16 cellular contexts compared by ENCODE assay signal in genomic region chr6:152277826-152278247, GRCh38.
DNase-seq lines count a peak whose midpoint lies in the region; ATAC-seq and TF ChIP-seq lines count a peak whose summit lies in the region.
"Had no signal": no experiment of that assay in that cellular context is flagged by ENCODE, and none has a peak within 500 bp of the region (broad histone marks: within the 10 kb centered on the region; RNA-seq: fewer than 3 reads in every experiment).

No MANE protein-coding gene starts in this region.

- H3K27me3 ChIP-seq in Caco-2 (replicated peaks; ENCODE audit: control insufficient read depth, insufficient read depth, low read length) (no peaks in the 10 kb centered on the region), testis (no peaks in the 10 kb centered on the region)
- H3K27me3 ChIP-seq: dorsolateral prefrontal cortex, MG63, thyroid gland had no signal

- H3K27ac Mint-ChIP-seq in Caco-2 (ENCODE audit: unreplicated experiment), result peak overlapping the region; percentile 58
- H3K27ac Mint-ChIP-seq in effector memory CD8-positive, alpha-beta T cell, result peak overlapping the region; percentile 23 to 90
- H3K27ac Mint-ChIP-seq: memory B cell had no signal

- CTCF ChIA-PET in Caco-2 (lab: Charles Lee), result interaction anchor here (0.7 to 1.1 kb wide), 3 partner anchors 10 to 79 kb away, joined by 4 read pairs; no protein-coding TSS in a partner anchor

- intact Hi-C loops in Caco-2 (cut with micrococcal nuclease; ENCODE audit: unreplicated experiment) (loop anchor here (2.0 kb wide), 2 partner anchors 23 to 37 kb away; no protein-coding TSS in a partner anchor), testis (cut with DNase I; ENCODE audit: low total_unique reads) (no loop called here)

- H3K4me1 Mint-ChIP-seq in Caco-2 (ENCODE audit: low read depth, unreplicated experiment), result peaks cover 7% of the 10 kb centered on the region
- H3K4me1 Mint-ChIP-seq in effector memory CD8-positive, alpha-beta T cell (ENCODE audit: low read depth in 2 of 2), result peaks cover 0 to 12% of the 10 kb centered on the region in 2 donors
- H3K4me1 Mint-ChIP-seq: memory B cell had no signal

- no peaks in the 10 kb centered on the region for H3K27me3 Mint-ChIP-seq in Caco-2 (ENCODE audit: insufficient read depth, unreplicated experiment)
- no peaks in the 10 kb centered on the region for H3K27me3 Mint-ChIP-seq in effector memory CD8-positive, alpha-beta T cell
- H3K27me3 Mint-ChIP-seq: memory B cell had no signal

- peak overlapping the region; percentile 62 for H3K4me3 Mint-ChIP-seq in Caco-2 (ENCODE audit: unreplicated experiment)
- peak overlapping the region in 1 of 2 donors; percentile 41 for H3K4me3 Mint-ChIP-seq in effector memory CD8-positive, alpha-beta T cell
- H3K4me3 Mint-ChIP-seq: memory B cell had no signal

- no peak for ATAC-seq in effector memory CD8-positive, alpha-beta T cell (replicated peaks)
- ATAC-seq in omental fat pad (ENCODE audit: low FRiP score), result no peak
- no peak for ATAC-seq in GM18517 (IDR thresholded peaks at IDR 0.05; ENCODE audit: unreplicated experiment)

- peaks cover 17% of the 10 kb centered on the region for H3K4me1 ChIP-seq in Caco-2
- H3K4me1 ChIP-seq in testis, result peaks cover 5% of the 10 kb centered on the region

- no peaks in the 10 kb centered on the region for H3K9me3 ChIP-seq in Caco-2
- no peaks in the 10 kb centered on the region for H3K9me3 ChIP-seq in testis
- H3K9me3 ChIP-seq: MG63, thyroid gland had no signal

- TF ChIP-seq POLR2A in testis (IDR thresholded peaks at IDR 0.05), result no peak

- DNase-seq in Caco-2, result peak; percentile 54 to 61
- peak; percentile 57 for DNase-seq in NCI-H1092 treated with DMSO at 0.1 percent for 48 hours (lab: John Stamatoyannopoulos, UW)
- no peak for DNase-seq in effector memory CD8-positive, alpha-beta T cell
- peak; percentile 77 for DNase-seq in myocyte (ENCODE audit: low read depth)
- DNase-seq in omental fat pad (ENCODE audit: low spot score), result no peak
- no peak for DNase-seq in testis
- no peak for DNase-seq in activated CD4-positive, alpha-beta T cell treated with anti-CD3 and anti-CD28 coated beads, Interleukin-2, amount 50 U/mL, for 1 hour
- DNase-seq: activated effector memory CD4-positive, alpha-beta T cell treated with Interleukin-2 at 50 U/mL for 16 hours; AML-193; dorsolateral prefrontal cortex; MG63; NCI-H526 treated with DMSO at 0.1 percent for 48 hours; nucleus accumbens; thyroid gland had no signal

- TF ChIP-seq CTCF in Caco-2 (IDR thresholded peaks at IDR 0.05; ENCODE audit: insufficient read depth in 1 of 2, low read depth in 1 of 2, low read length in 1 of 2, severe bottlenecking in 1 of 2, unreplicated experiment in 1 of 2) (no peak), omental fat pad (IDR thresholded peaks at IDR 0.05) (no peak), testis (IDR thresholded peaks at IDR 0.05) (no peak)

- POLR2A ChIA-PET in Caco-2 (lab: Charles Lee), result interaction anchor here (1.3 kb wide), 1 partner anchor 24 kb away, joined by 4 read pairs; no protein-coding TSS in a partner anchor

- H3K36me3 Mint-ChIP-seq in Caco-2 (ENCODE audit: insufficient read depth, unreplicated experiment), result peaks cover 7% of the 10 kb centered on the region
- H3K36me3 Mint-ChIP-seq in effector memory CD8-positive, alpha-beta T cell (ENCODE audit: insufficient read depth), result peaks cover 82% of the 10 kb centered on the region

- 54 to 60% methylated on average over 9 of the region's 9 CpGs for WGBS in testis, 2 donors

- H3K4me3 ChIP-seq in Caco-2 (ENCODE audit: low read depth, low read length) (peak overlapping the region; percentile 6; the same call in 1 of the 2 replicates), testis (no peak overlapping the region)
- H3K4me3 ChIP-seq: dorsolateral prefrontal cortex, MG63, thyroid gland had no signal

- H3K36me3 ChIP-seq in Caco-2 (ENCODE audit: control insufficient read depth, insufficient read depth, low read length) (peaks cover 1% of the 10 kb centered on the region; the same call in 1 of the 2 replicates), testis (ENCODE audit: low read depth, missing control alignments) (no peaks in the 10 kb centered on the region)

- no peaks in the 10 kb centered on the region for H3K9me3 Mint-ChIP-seq in Caco-2 (ENCODE audit: unreplicated experiment)
- H3K9me3 Mint-ChIP-seq in effector memory CD8-positive, alpha-beta T cell, result no peaks in the 10 kb centered on the region
- H3K9me3 Mint-ChIP-seq: memory B cell had no signal

- H3K27ac ChIP-seq in testis, result peak overlapping the region in 1 of 2 donors; percentile 22
- H3K27ac ChIP-seq: dorsolateral prefrontal cortex, thyroid gland had no signal

- no TSS peak for BruUV-seq in Caco-2 (replicated peaks; lab: Mats Ljungman, UMichigan)

Comparison
In these comparisons a context has a peak if more than half of its experiments do, and no peak if none do; other contexts are left out.
1. DNase-seq: peak in Caco-2 (2 of 2), NCI-H1092 treated with DMSO at 0.1 percent for 48 hours (single experiment) and myocyte (single experiment); none in effector memory CD8-positive, alpha-beta T cell (0 of 3), omental fat pad (single experiment), testis (single experiment) and activated CD4-positive, alpha-beta T cell treated with anti-CD3 and anti-CD28 coated beads, Interleukin-2, amount 50 U/mL, for 1 hour (single experiment).